In the genomic region with DNA sequence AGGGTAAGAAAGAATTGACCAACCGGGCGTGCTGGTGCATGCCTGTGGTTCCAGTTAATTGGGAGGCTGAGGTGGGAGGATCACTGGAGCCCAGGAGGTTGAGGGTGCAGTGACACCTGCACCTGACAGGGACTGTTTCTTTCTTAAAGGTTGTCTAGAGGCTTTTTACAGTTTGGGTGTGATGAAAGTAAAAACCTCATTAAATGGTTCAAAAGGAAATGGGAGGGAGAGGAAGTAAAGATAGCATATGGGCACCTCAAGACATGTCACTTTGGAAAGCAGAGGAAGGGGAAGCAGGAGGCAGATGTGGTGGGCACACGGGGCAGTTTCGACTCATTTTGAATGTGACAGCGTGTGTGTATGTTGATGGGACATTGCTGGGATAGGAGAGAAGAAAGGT, we compare ENCODE assay signal across 18 cellular contexts.
DNase-seq lines count a peak whose midpoint lies in the region; ATAC-seq, FAIRE-seq and TF ChIP-seq lines count a peak whose summit lies in the region.
"Had no signal": no experiment of that assay in that cellular context is flagged by ENCODE, and none has a peak within 500 bp of the region (broad histone marks: within the 10 kb centered on the region; RNA-seq: fewer than 3 reads in every experiment).

No MANE protein-coding gene starts in this region.

- no peaks in the 10 kb centered on the region for H3K9me3 Mint-ChIP-seq in T-helper 2 cell treated with Interferon-gamma antibody and Interleukin-4, amounts not matched to agents 5 μg/mL and 100 μg/mL, for 36 hours
- H3K9me3 Mint-ChIP-seq in activated CD8-positive, alpha-beta T cell treated with anti-CD3 and anti-CD28 coated beads for 36 hours = no peaks in the 10 kb centered on the region
- H3K9me3 Mint-ChIP-seq in naive thymus-derived CD8-positive, alpha-beta T cell = no peaks in the 10 kb centered on the region

- H3K27me3 Mint-ChIP-seq in T-helper 2 cell treated with Interferon-gamma antibody and Interleukin-4, amounts not matched to agents 5 μg/mL and 100 μg/mL, for 36 hours (ENCODE audit: low read depth) = no peaks in the 10 kb centered on the region
- H3K27me3 Mint-ChIP-seq in activated CD8-positive, alpha-beta T cell treated with anti-CD3 and anti-CD28 coated beads for 36 hours = no peaks in the 10 kb centered on the region
- H3K27me3 Mint-ChIP-seq in naive thymus-derived CD8-positive, alpha-beta T cell = no peaks in the 10 kb centered on the region

- no peak for FAIRE-seq in urothelium cell line (lab: Jason Lieb, UNC)
- no peak for FAIRE-seq in GM12891 (lab: Jason Lieb, UNC)
- FAIRE-seq: GM12878 had no signal

- peaks cover 97% of the 10 kb centered on the region for H3K36me3 ChIP-seq in KOPT-K1 (ENCODE audit: insufficient read depth, low read length)

- H3K27ac Mint-ChIP-seq in T-helper 2 cell treated with Interferon-gamma antibody and Interleukin-4, amounts not matched to agents 5 μg/mL and 100 μg/mL, for 36 hours = peak overlapping the region; percentile 17
- H3K27ac Mint-ChIP-seq in activated CD8-positive, alpha-beta T cell treated with anti-CD3 and anti-CD28 coated beads for 36 hours = peak overlapping the region; percentile 59
- H3K27ac Mint-ChIP-seq in naive thymus-derived CD8-positive, alpha-beta T cell = peak overlapping the region; percentile 37 to 90 (median 82)

- POLR2A ChIA-PET in activated CD8-positive, alpha-beta T cell treated with anti-CD3 and anti-CD28 coated beads for 36 hours (lab: Charles Lee) = no interaction called here
- POLR2A ChIA-PET in naive thymus-derived CD8-positive, alpha-beta T cell (lab: Charles Lee) = no interaction called here

- ATAC-seq in activated CD8-positive, alpha-beta T cell treated with anti-CD3 and anti-CD28 coated beads for 36 hours = peak; percentile 26
- ATAC-seq in naive thymus-derived CD8-positive, alpha-beta T cell = peak in 1 of 2 donors; percentile 8
- ATAC-seq in GM19395 (IDR thresholded peaks at IDR 0.05; ENCODE audit: unreplicated experiment) = no peak
- ATAC-seq: GM12878 had no signal

- no peaks in the 10 kb centered on the region for H3K9me3 ChIP-seq in KOPT-K1 (ENCODE audit: insufficient read depth, low read length, poor library complexity, severe bottlenecking)
- H3K9me3 ChIP-seq: tibial nerve had no signal

- peak overlapping the region; percentile 11 for H3K27ac ChIP-seq in KOPT-K1 (ENCODE audit: low read depth, low read length, poor library complexity, severe bottlenecking)
- H3K27ac ChIP-seq: brain microvascular endothelial cell, tibial nerve had no signal

- TF ChIP-seq POLR2A in GM12891 (IDR thresholded peaks at IDR 0.05; ENCODE audit: low read depth, low read length) = no peak

- no peak for TF ChIP-seq CTCF in activated CD8-positive, alpha-beta T cell treated with anti-CD3 and anti-CD28 coated beads for 36 hours (IDR thresholded peaks at IDR 0.05)

- H3K36me3 Mint-ChIP-seq in T-helper 2 cell treated with Interferon-gamma antibody and Interleukin-4, amounts not matched to agents 5 μg/mL and 100 μg/mL, for 36 hours (ENCODE audit: low read depth) = peaks cover 46% of the 10 kb centered on the region
- peaks cover 37% of the 10 kb centered on the region for H3K36me3 Mint-ChIP-seq in activated CD8-positive, alpha-beta T cell treated with anti-CD3 and anti-CD28 coated beads for 36 hours (ENCODE audit: low read depth)
- peaks cover 0 to 54% (median 8%) of the 10 kb centered on the region in 3 donors for H3K36me3 Mint-ChIP-seq in naive thymus-derived CD8-positive, alpha-beta T cell

- no peak for DNase-seq in T-helper 2 cell treated with Interferon-gamma antibody and Interleukin-4, amounts not matched to agents 5 μg/mL and 100 μg/mL, for 36 hours (ENCODE audit: low spot score)
- no peak for DNase-seq in T-helper 2 cell
- no peak for DNase-seq in activated CD8-positive, alpha-beta T cell treated with anti-CD3 and anti-CD28 coated beads for 36 hours
- DNase-seq in naive thymus-derived CD8-positive, alpha-beta T cell = peak in 1 of 10 donors; percentile 12
- no peak for DNase-seq in urothelium cell line (ENCODE audit: low spot score)
- DNase-seq in GM12891 (ENCODE audit: insufficient read length, low spot score) = no peak
- DNase-seq: activated CD4-positive, alpha-beta T cell treated with anti-CD3 and anti-CD28 coated beads for 4 hours; brain microvascular endothelial cell; dorsolateral prefrontal cortex; HCEC 1CT; islet precursor cell; NCI-H1436; NCI-H226; stimulated activated CD4-positive, alpha-beta T cell treated with anti-CD3 and anti-CD28 coated beads, Interleukin-4, amount 100 ng/mL, for 1 hour had no signal

- H3K4me3 Mint-ChIP-seq in T-helper 2 cell treated with Interferon-gamma antibody and Interleukin-4, amounts not matched to agents 5 μg/mL and 100 μg/mL, for 36 hours = no peak overlapping the region
- no peak overlapping the region for H3K4me3 Mint-ChIP-seq in activated CD8-positive, alpha-beta T cell treated with anti-CD3 and anti-CD28 coated beads for 36 hours
- peak overlapping the region in 3 of 10 donors; percentile 1 to 30 (median 13) for H3K4me3 Mint-ChIP-seq in naive thymus-derived CD8-positive, alpha-beta T cell

- CTCF ChIA-PET in activated CD8-positive, alpha-beta T cell treated with anti-CD3 and anti-CD28 coated beads for 36 hours (lab: Charles Lee) = no interaction called here

- intact Hi-C loops in activated CD8-positive, alpha-beta T cell treated with anti-CD3 and anti-CD28 coated beads for 36 hours (cut with micrococcal nuclease) = no loop called here

- H3K4me1 Mint-ChIP-seq in T-helper 2 cell treated with Interferon-gamma antibody and Interleukin-4, amounts not matched to agents 5 μg/mL and 100 μg/mL, for 36 hours (ENCODE audit: low read depth) = peaks cover 38% of the 10 kb centered on the region
- peaks cover 45% of the 10 kb centered on the region for H3K4me1 Mint-ChIP-seq in activated CD8-positive, alpha-beta T cell treated with anti-CD3 and anti-CD28 coated beads for 36 hours (ENCODE audit: low read depth)
- peaks cover 33 to 55% (median 50%) of the 10 kb centered on the region in 4 donors for H3K4me1 Mint-ChIP-seq in naive thymus-derived CD8-positive, alpha-beta T cell

TF ChIP-seq in GM12891, 5 proteins besides CTCF, POLR2A, EP300 and RAD21:
- TF ChIP-seq POLR2AphosphoS5 (IDR thresholded peaks at IDR 0.05; ENCODE audit: low read depth, low read length) = no peak
- no peak for TF ChIP-seq POU2F2 (IDR thresholded peaks at IDR 0.05; ENCODE audit: low read depth, low read length)
- TF ChIP-seq PAX5 (IDR thresholded peaks at IDR 0.05; ENCODE audit: insufficient read depth, low read length, severe bottlenecking) = no peak
- TF ChIP-seq TAF1 (IDR thresholded peaks at IDR 0.05; ENCODE audit: low read depth, low read length) = no peak
- no peak for TF ChIP-seq SPI1 (IDR thresholded peaks at IDR 0.05; ENCODE audit: low read depth, low read length)

Comparison
In these comparisons a context has a peak if more than half of its experiments do, and no peak if none do; other contexts are left out.
1. H3K27ac Mint-ChIP-seq: peak in every context shown above with its lines; median percentile 82 in naive thymus-derived CD8-positive, alpha-beta T cell; 59 in activated CD8-positive, alpha-beta T cell treated with anti-CD3 and anti-CD28 coated beads for 36 hours; 17 in T-helper 2 cell treated with Interferon-gamma antibody and Interleukin-4, amounts not matched to agents 5 μg/mL and 100 μg/mL, for 36 hours.